15 cellular contexts compared by ENCODE assay signal in genomic region chr6:132199343-132199742, GRCh38.
DNase-seq lines count a peak whose midpoint lies in the region; ATAC-seq and TF ChIP-seq lines count a peak whose summit lies in the region.
"Had no signal": no experiment of that assay in that cellular context is flagged by ENCODE, and none has a peak within 500 bp of the region (broad histone marks: within the 10 kb centered on the region; RNA-seq: fewer than 3 reads in every experiment).

No MANE protein-coding gene starts in this region.

- no peak for TF ChIP-seq POLR2A in HCT116 (IDR thresholded peaks at IDR 0.05; ENCODE audit: borderline replicate concordance, extremely low read depth, insufficient read depth, insufficient read length)

- H3K27me3 ChIP-seq in HCT116 (ENCODE audit: insufficient read depth, low read length): no peaks in the 10 kb centered on the region

- CTCF ChIA-PET in HCT116 (lab: Charles Lee): interaction anchor here (1.2 kb wide), 1 partner anchor 81 kb away, joined by 3 read pairs; no protein-coding TSS in a partner anchor

- no peaks in the 10 kb centered on the region for H4K20me1 ChIP-seq in HCT116 (ENCODE audit: insufficient read depth)

- no TSS peak for BruUV-seq in HCT116 (replicated peaks; lab: Mats Ljungman, UMichigan)

- TF ChIP-seq CTCF in HCT116 (IDR thresholded peaks at IDR 0.05 in 2 of 3, conservative IDR thresholded peaks at IDR 0.05 in 1 of 3; ENCODE audit: borderline replicate concordance in 1 of 3, insufficient read depth in 1 of 3, low read depth in 2 of 3, low read length in 2 of 3): no peak
- no peak for TF ChIP-seq CTCF in WI38 (IDR thresholded peaks at IDR 0.05; ENCODE audit: low read depth, low read length)

- H3K4me3 ChIP-seq in HCT116 (replicated peaks in 1 of 2; ENCODE audit: low read depth in 1 of 2, low read length in 2 of 2) (no peak overlapping the region), WI38 (ENCODE audit: low read depth, low read length) (0 out of 2 replicates have a peak overlapping the region, but pooled peaks have one; percentile 12)

- H3K27ac ChIP-seq in HCT116 (ENCODE audit: low read depth, low read length): no peak overlapping the region

- TF ChIP-seq RAD21 in HCT116 (IDR thresholded peaks at IDR 0.05; ENCODE audit: low read depth): no peak

- H3K9me2 ChIP-seq in HCT116 (ENCODE audit: insufficient read depth): no peaks in the 10 kb centered on the region

- DNase-seq in HCT116 (ENCODE audit: low read depth, low spot score) (no peak), fibroblast of the conjunctiva (ENCODE audit: low read depth) (peak; percentile 41), stromal cell of bone marrow (ENCODE audit: low read depth) (peak; percentile 84), foreskin melanocyte (no peak), head of caudate nucleus (no peak), 8988T (no peak)
- DNase-seq: activated CD4-positive, alpha-beta T cell treated with anti-CD3 and anti-CD28 coated beads, Interleukin-2, amount 50 U/mL, for 4 hours; activated effector memory CD4-positive, alpha-beta T cell treated with Interleukin-2 at 50 U/mL for 16 hours; Caco-2; MV-4-11; naive B cell; NCI-H345; retina; T-helper 2 cell had no signal

- H2AFZ ChIP-seq in HCT116 (ENCODE audit: low read depth, low read length, poor library complexity, severe bottlenecking): no peak overlapping the region

- RAD21 ChIA-PET in HCT116 (lab: Charles Lee; ENCODE audit: low non-redundant PET in 1 of 2, low total read pairs in 2 of 2, uncharacterized antibody in 2 of 2, unreplicated experiment in 2 of 2): no interaction called here

- POLR2A ChIA-PET in HCT116 (lab: Charles Lee): no interaction called here

- H3K4me1 ChIP-seq in HCT116 (ENCODE audit: control insufficient read depth in 1 of 2, insufficient read depth in 2 of 2, low read length in 2 of 2): peaks cover 0 to 6% of the 10 kb centered on the region in 2 experiments; a peak in 2 of 4 replicates
- H3K4me1 ChIP-seq: Caco-2 had no signal

- intact Hi-C loops in HCT116 (cut with micrococcal nuclease): no loop called here
- intact Hi-C loops in head of caudate nucleus (cut with DNase I): no loop called here

- H3K9me3 ChIP-seq in HCT116 (ENCODE audit: control insufficient read depth in 1 of 2, insufficient read depth in 1 of 2, low read depth in 1 of 2, low read length in 2 of 2): no peaks in the 10 kb centered on the region
- H3K9me3 ChIP-seq: Caco-2 had no signal

- no peaks in the 10 kb centered on the region for H3K79me2 ChIP-seq in HCT116 (ENCODE audit: insufficient read depth, low read length)

- no peaks in the 10 kb centered on the region for H3K36me3 ChIP-seq in HCT116 (ENCODE audit: control insufficient read depth in 1 of 2, insufficient read depth in 2 of 2, low read length in 2 of 2)

- ATAC-seq in HCT116: no peak

- no peak overlapping the region for H3K4me2 ChIP-seq in HCT116 (ENCODE audit: low read length)

- no peak overlapping the region for H3K9ac ChIP-seq in HCT116 (ENCODE audit: low read length)

TF ChIP-seq in HCT116, 20 proteins besides CTCF, POLR2A, EP300 and RAD21:
- TF ChIP-seq ZBTB33 (IDR thresholded peaks at IDR 0.05; ENCODE audit: extremely low read depth, insufficient replicate concordance, low read length): no peak
- peak; percentile 40; the same call in 1 of the 2 replicates for TF ChIP-seq FOSL1 (IDR thresholded peaks at IDR 0.05; ENCODE audit: low read depth)
TF ChIP-seq in HCT116: peak in this region for 1.

Comparison
In these comparisons a context has a peak if more than half of its experiments do, and no peak if none do; other contexts are left out.
1. DNase-seq: peak in fibroblast of the conjunctiva (single experiment) and stromal cell of bone marrow (single experiment); none in HCT116 (single experiment), foreskin melanocyte (single experiment), head of caudate nucleus (0 of 42) and 8988T (single experiment).